Comparison of ENCODE assay signal across 14 cellular contexts in genomic region chr20:64115171-64115911, GRCh38. TPM values are rescaled to one million over a fixed set of nuclear protein-coding genes. Genes with fewer than 3 reads are reported as not detected.
DNase-seq lines count a peak whose midpoint lies in the region; ATAC-seq, FAIRE-seq and TF ChIP-seq lines count a peak whose summit lies in the region.
"Had no signal": no experiment of that assay in that cellular context is flagged by ENCODE, and none has a peak within 500 bp of the region (broad histone marks: within the 10 kb centered on the region; RNA-seq: fewer than 3 reads in every experiment).

No MANE protein-coding gene starts in this region.

- no peaks in the 10 kb centered on the region for H3K27me3 ChIP-seq in spleen (replicated peaks in 1 of 7)

- TF ChIP-seq CTCF in activated CD8-positive, alpha-beta T cell treated with anti-CD3 and anti-CD28 coated beads for 36 hours (IDR thresholded peaks at IDR 0.05): no peak
- no peak for TF ChIP-seq CTCF in glutamatergic neuron (IDR thresholded peaks at IDR 0.05; ENCODE audit: partially characterized antibody, unreplicated experiment)
- no peak for TF ChIP-seq CTCF in spleen (IDR thresholded peaks at IDR 0.05 in 8 of 11, conservative IDR thresholded peaks at IDR 0.05 in 3 of 11)

- POLR2A ChIA-PET in activated CD8-positive, alpha-beta T cell treated with anti-CD3 and anti-CD28 coated beads, Interleukin-2, amount 10 ng/mL, durations not matched to agents 7 days and 5 days (lab: Charles Lee): interaction anchor here (0.6 kb wide), 1 partner anchor 71 kb away, joined by 3 read pairs; no protein-coding TSS in a partner anchor
- POLR2A ChIA-PET in activated CD8-positive, alpha-beta T cell treated with anti-CD3 and anti-CD28 coated beads for 36 hours (lab: Charles Lee): interaction anchor here (0.9 kb wide), 1 partner anchor 30 kb away, joined by 3 read pairs; no protein-coding TSS in a partner anchor

- H3K9me3 ChIP-seq in spleen: no peaks in the 10 kb centered on the region
- H3K9me3 ChIP-seq: SJSA1 had no signal

- H3K9me3 Mint-ChIP-seq in activated CD8-positive, alpha-beta T cell treated with anti-CD3 and anti-CD28 coated beads, Interleukin-2, amount 10 ng/mL, durations not matched to agents 7 days and 5 days (ENCODE audit: insufficient read depth): no peaks in the 10 kb centered on the region
- no peaks in the 10 kb centered on the region for H3K9me3 Mint-ChIP-seq in activated CD8-positive, alpha-beta T cell treated with anti-CD3 and anti-CD28 coated beads for 36 hours
- peaks cover 3% of the 10 kb centered on the region for H3K9me3 Mint-ChIP-seq in glutamatergic neuron (ENCODE audit: unreplicated experiment)
- H3K9me3 Mint-ChIP-seq: type B pancreatic cell had no signal

- intact Hi-C loops in activated CD8-positive, alpha-beta T cell treated with anti-CD3 and anti-CD28 coated beads for 36 hours (cut with micrococcal nuclease): no loop called here
- intact Hi-C loops in spleen (cut with DNase I; ENCODE audit: low total_unique reads): no loop called here

- H3K36me3 ChIP-seq in spleen: no peaks in the 10 kb centered on the region
- H3K36me3 ChIP-seq: SJSA1 had no signal

- H3K4me1 ChIP-seq in spleen: peaks cover 0 to 9% (median 6%) of the 10 kb centered on the region in 6 donors

- H3K4me3 ChIP-seq in spleen: no peak overlapping the region
- H3K4me3 ChIP-seq: SJSA1 had no signal

- H3K4me3 Mint-ChIP-seq in activated CD8-positive, alpha-beta T cell treated with anti-CD3 and anti-CD28 coated beads, Interleukin-2, amount 10 ng/mL, durations not matched to agents 7 days and 5 days: no peak overlapping the region
- no peak overlapping the region for H3K4me3 Mint-ChIP-seq in activated CD8-positive, alpha-beta T cell treated with anti-CD3 and anti-CD28 coated beads for 36 hours
- H3K4me3 Mint-ChIP-seq in glutamatergic neuron (ENCODE audit: unreplicated experiment): no peak overlapping the region
- H3K4me3 Mint-ChIP-seq: type B pancreatic cell had no signal

- DNase-seq in activated CD8-positive, alpha-beta T cell treated with anti-CD3 and anti-CD28 coated beads, Interleukin-2, amount 10 ng/mL, durations not matched to agents 7 days and 5 days: peak; percentile 13
- no peak for DNase-seq in activated CD8-positive, alpha-beta T cell treated with anti-CD3 and anti-CD28 coated beads for 36 hours
- DNase-seq in NCI-H1417 treated with DMSO at 0.1 percent for 48 hours (lab: John Stamatoyannopoulos, UW): peak; percentile 53
- peak; percentile 13 for DNase-seq in glutamatergic neuron
- peak; percentile 61 for DNase-seq in spleen
- no peak for DNase-seq in LoVo (ENCODE audit: low spot score)
- DNase-seq in OCI-M2 (lab: John Stamatoyannopoulos, UW; ENCODE audit: unreplicated experiment): no peak
- DNase-seq in GM12891 (ENCODE audit: insufficient read length, low spot score): no peak
- DNase-seq: mammary epithelial cell had no signal

- TF ChIP-seq POLR2A in spleen (IDR thresholded peaks at IDR 0.05) (no peak), GM12891 (IDR thresholded peaks at IDR 0.05; ENCODE audit: low read depth, low read length) (no peak)

- peaks cover 8% of the 10 kb centered on the region for H3K4me1 Mint-ChIP-seq in activated CD8-positive, alpha-beta T cell treated with anti-CD3 and anti-CD28 coated beads, Interleukin-2, amount 10 ng/mL, durations not matched to agents 7 days and 5 days (ENCODE audit: low read depth)
- H3K4me1 Mint-ChIP-seq in activated CD8-positive, alpha-beta T cell treated with anti-CD3 and anti-CD28 coated beads for 36 hours (ENCODE audit: low read depth): peaks cover 6% of the 10 kb centered on the region
- H3K4me1 Mint-ChIP-seq in glutamatergic neuron (ENCODE audit: low read depth, unreplicated experiment): peaks cover 11% of the 10 kb centered on the region

- ATAC-seq in activated CD8-positive, alpha-beta T cell treated with anti-CD3 and anti-CD28 coated beads, Interleukin-2, amount 10 ng/mL, durations not matched to agents 7 days and 5 days: no peak
- no peak for ATAC-seq in activated CD8-positive, alpha-beta T cell treated with anti-CD3 and anti-CD28 coated beads for 36 hours

- H3K27ac ChIP-seq in spleen: no peak overlapping the region
- H3K27ac ChIP-seq: SJSA1, VCaP had no signal

- H3K27me3 Mint-ChIP-seq in activated CD8-positive, alpha-beta T cell treated with anti-CD3 and anti-CD28 coated beads, Interleukin-2, amount 10 ng/mL, durations not matched to agents 7 days and 5 days (ENCODE audit: low read depth): no peaks in the 10 kb centered on the region
- H3K27me3 Mint-ChIP-seq in activated CD8-positive, alpha-beta T cell treated with anti-CD3 and anti-CD28 coated beads for 36 hours: no peaks in the 10 kb centered on the region
- peaks cover 5% of the 10 kb centered on the region for H3K27me3 Mint-ChIP-seq in glutamatergic neuron (ENCODE audit: unreplicated experiment)

- FAIRE-seq in GM12891 (lab: Jason Lieb, UNC): no peak

- no peak overlapping the region for H3K27ac Mint-ChIP-seq in activated CD8-positive, alpha-beta T cell treated with anti-CD3 and anti-CD28 coated beads, Interleukin-2, amount 10 ng/mL, durations not matched to agents 7 days and 5 days
- H3K27ac Mint-ChIP-seq in activated CD8-positive, alpha-beta T cell treated with anti-CD3 and anti-CD28 coated beads for 36 hours: no peak overlapping the region
- H3K27ac Mint-ChIP-seq in glutamatergic neuron (ENCODE audit: unreplicated experiment): no peak overlapping the region
- H3K27ac Mint-ChIP-seq: type B pancreatic cell had no signal

- CTCF ChIA-PET in activated CD8-positive, alpha-beta T cell treated with anti-CD3 and anti-CD28 coated beads, Interleukin-2, amount 10 ng/mL, durations not matched to agents 7 days and 5 days (lab: Charles Lee): no interaction called here
- CTCF ChIA-PET in activated CD8-positive, alpha-beta T cell treated with anti-CD3 and anti-CD28 coated beads for 36 hours (lab: Charles Lee): interaction anchor here (1.2 to 1.6 kb wide), 3 partner anchors 14 to 77 kb away, joined by 3 to 5 read pairs (median 3); partner anchors contain the start of gene LKAAEAR1

- H3K36me3 Mint-ChIP-seq in activated CD8-positive, alpha-beta T cell treated with anti-CD3 and anti-CD28 coated beads, Interleukin-2, amount 10 ng/mL, durations not matched to agents 7 days and 5 days (ENCODE audit: low read depth): no peaks in the 10 kb centered on the region
- no peaks in the 10 kb centered on the region for H3K36me3 Mint-ChIP-seq in activated CD8-positive, alpha-beta T cell treated with anti-CD3 and anti-CD28 coated beads for 36 hours (ENCODE audit: low read depth)
- H3K36me3 Mint-ChIP-seq in glutamatergic neuron (ENCODE audit: unreplicated experiment): no peaks in the 10 kb centered on the region
- H3K36me3 Mint-ChIP-seq: type B pancreatic cell had no signal

- 66 to 90% (median 84%) methylated on average over 9 to 14 of the region's 14 CpGs for WGBS in spleen, 5 donors

TF ChIP-seq in GM12891, 5 proteins besides CTCF, POLR2A, EP300 and RAD21:
- TF ChIP-seq POLR2AphosphoS5 (IDR thresholded peaks at IDR 0.05; ENCODE audit: low read depth, low read length) (no peak), SPI1 (IDR thresholded peaks at IDR 0.05; ENCODE audit: low read depth, low read length) (no peak), PAX5 (IDR thresholded peaks at IDR 0.05; ENCODE audit: insufficient read depth, low read length, severe bottlenecking) (no peak), POU2F2 (IDR thresholded peaks at IDR 0.05; ENCODE audit: low read depth, low read length) (no peak), TAF1 (IDR thresholded peaks at IDR 0.05; ENCODE audit: low read depth, low read length) (no peak)

RNA-seq across cellular contexts. Expression of gene NPBWR2, which starts 8.0 kb away (rescaled TPM):
- not detected for total RNA-seq in activated CD8-positive, alpha-beta T cell treated with anti-CD3 and anti-CD28 coated beads, Interleukin-2, amount 10 ng/mL, durations not matched to agents 7 days and 5 days
- total RNA-seq in activated CD8-positive, alpha-beta T cell treated with anti-CD3 and anti-CD28 coated beads for 36 hours: not detected
- total RNA-seq in glutamatergic neuron (ENCODE audit: unreplicated experiment): not detected
- under 1 TPM in 1 of 7 donors, not detected in 6; 0.26 TPM for total RNA-seq in spleen
- polyA plus RNA-seq in spleen: not detected
- polyA plus RNA-seq in GM12891 (2012; ENCODE audit: low read depth, missing spikeins): not detected
- total RNA-seq: dermis microvascular lymphatic vessel endothelial cell, fibroblast of lung, mammary epithelial cell, SJSA1 had no signal
- polyA plus RNA-seq: fibroblast of lung, mammary epithelial cell had no signal

RNA-seq across cellular contexts. Expression of gene LKAAEAR1, which starts 31.1 kb away (rescaled TPM):
- total RNA-seq in activated CD8-positive, alpha-beta T cell treated with anti-CD3 and anti-CD28 coated beads, Interleukin-2, amount 10 ng/mL, durations not matched to agents 7 days and 5 days: under 1 TPM; 0.34 to 0.61 TPM
- total RNA-seq in activated CD8-positive, alpha-beta T cell treated with anti-CD3 and anti-CD28 coated beads for 36 hours: under 1 TPM; 0.43 TPM
- not detected for total RNA-seq in glutamatergic neuron (ENCODE audit: unreplicated experiment)
- under 1 TPM in 1 of 7 donors, not detected in 6; 0.66 TPM for total RNA-seq in spleen
- under 1 TPM; 0.26 to 0.53 (median 0.48) TPM for polyA plus RNA-seq in spleen
- polyA plus RNA-seq in GM12891 (2012; ENCODE audit: low read depth, missing spikeins): not detected
- total RNA-seq: fibroblast of lung had no signal
- polyA plus RNA-seq: fibroblast of lung had no signal

RNA-seq across cellular contexts. Expression of gene OPRL1, which starts 35.5 kb away (rescaled TPM):
- total RNA-seq in activated CD8-positive, alpha-beta T cell treated with anti-CD3 and anti-CD28 coated beads, Interleukin-2, amount 10 ng/mL, durations not matched to agents 7 days and 5 days: 1 to 10 TPM; 1.5 to 2.0 TPM
- under 1 TPM; 0.61 to 0.63 TPM for total RNA-seq in activated CD8-positive, alpha-beta T cell treated with anti-CD3 and anti-CD28 coated beads for 36 hours
- total RNA-seq in glutamatergic neuron (ENCODE audit: unreplicated experiment) (2.9 TPM), spleen (1 to 10 TPM; 3.7 to 7.9 (median 5.1) TPM)
- polyA plus RNA-seq in spleen: 1 to 10 TPM; 1.9 to 4.9 (median 2.5) TPM
- polyA plus RNA-seq in GM12891 (2012; ENCODE audit: low read depth, missing spikeins): 0.68 TPM

RNA-seq across cellular contexts. Expression of gene RGS19, which starts 36.0 kb away (rescaled TPM):
- total RNA-seq in activated CD8-positive, alpha-beta T cell treated with anti-CD3 and anti-CD28 coated beads, Interleukin-2, amount 10 ng/mL, durations not matched to agents 7 days and 5 days: 100 to 1,000 TPM; 130 to 135 TPM
- 10 to 100 TPM; 42.5 to 44.1 TPM for total RNA-seq in activated CD8-positive, alpha-beta T cell treated with anti-CD3 and anti-CD28 coated beads for 36 hours
- total RNA-seq in glutamatergic neuron (ENCODE audit: unreplicated experiment) (4.4 TPM), spleen (100 to 1,000 TPM in 4 of 7 donors, 10 to 100 TPM in 3; 91.6 to 186 (median 107) TPM)
- polyA plus RNA-seq in spleen: 100 to 1,000 TPM in 1 of 3 donors, 10 to 100 TPM in 2; 80.4 to 125 (median 82.0) TPM
- polyA plus RNA-seq in GM12891 (2012; ENCODE audit: low read depth, missing spikeins): 27.9 TPM

RNA-seq across cellular contexts. Expression of gene MYT1, which starts 48.9 kb away (rescaled TPM):
- not detected for total RNA-seq in activated CD8-positive, alpha-beta T cell treated with anti-CD3 and anti-CD28 coated beads, Interleukin-2, amount 10 ng/mL, durations not matched to agents 7 days and 5 days
- total RNA-seq in activated CD8-positive, alpha-beta T cell treated with anti-CD3 and anti-CD28 coated beads for 36 hours: not detected
- 159 TPM for total RNA-seq in glutamatergic neuron (ENCODE audit: unreplicated experiment)
- 1 to 10 TPM in 2 of 7 donors, under 1 TPM in 2, not detected in 3; 0.57 to 2.2 (median 0.84) TPM for total RNA-seq in spleen
- polyA plus RNA-seq in spleen: under 1 TPM; 0.08 to 0.80 (median 0.24) TPM
- 0.44 TPM for polyA plus RNA-seq in GM12891 (2012; ENCODE audit: low read depth, missing spikeins)
- total RNA-seq: dermis microvascular lymphatic vessel endothelial cell, fibroblast of lung, mammary epithelial cell, SJSA1 had no signal
- polyA plus RNA-seq: fibroblast of lung had no signal

Comparison
In these comparisons a context has a peak if more than half of its experiments do, and no peak if none do; other contexts are left out.
1. DNase-seq: peak in activated CD8-positive, alpha-beta T cell treated with anti-CD3 and anti-CD28 coated beads, Interleukin-2, amount 10 ng/mL, durations not matched to agents 7 days and 5 days (single experiment), NCI-H1417 treated with DMSO at 0.1 percent for 48 hours (single experiment), glutamatergic neuron (single experiment) and spleen (single experiment); none in activated CD8-positive, alpha-beta T cell treated with anti-CD3 and anti-CD28 coated beads for 36 hours (single experiment), LoVo (single experiment), OCI-M2 (single experiment) and GM12891 (single experiment).